In genomic region chr10:1116696-1117254, GRCh38 we compare ENCODE assay signal across 30 cellular contexts.
DNase-seq lines count a peak whose midpoint lies in the region; ATAC-seq and TF ChIP-seq lines count a peak whose summit lies in the region.
"Had no signal": no experiment of that assay in that cellular context is flagged by ENCODE, and none has a peak within 500 bp of the region (broad histone marks: within the 10 kb centered on the region; RNA-seq: fewer than 3 reads in every experiment).

No MANE protein-coding gene starts in this region.

- H3K4me3 ChIP-seq in KMS-11 (IDR thresholded peaks at IDR 0.05; ENCODE audit: insufficient read depth, low read depth, low read length) (no peak overlapping the region), neural progenitor cell (no peak overlapping the region), mesendoderm (ENCODE audit: low read length) (no peak overlapping the region)
- H3K4me3 ChIP-seq: A549, pancreas, SJCRH30, skin epidermis, upper lobe of left lung had no signal

- H3K36me3 ChIP-seq in KMS-11 (ENCODE audit: insufficient read depth) (no peaks in the 10 kb centered on the region), neural progenitor cell (no peaks in the 10 kb centered on the region), mesendoderm (ENCODE audit: control insufficient read depth, insufficient read depth, low read length) (no peaks in the 10 kb centered on the region)
- H3K36me3 ChIP-seq: SJCRH30 had no signal

- H3K9me3 Mint-ChIP-seq in activated T-cell treated with anti-CD3 and anti-CD28 coated beads, Interleukin-2, amount 50 U/mL, for 24 hours, result no peaks in the 10 kb centered on the region
- H3K9me3 Mint-ChIP-seq in effector memory CD8-positive, alpha-beta T cell, result no peaks in the 10 kb centered on the region
- no peaks in the 10 kb centered on the region for H3K9me3 Mint-ChIP-seq in neural progenitor cell
- H3K9me3 Mint-ChIP-seq: IgD-negative memory B cell, memory B cell, naive B cell had no signal

- no peak overlapping the region for H3K23ac ChIP-seq in mesendoderm (ENCODE audit: low read length)

- H3K27ac Mint-ChIP-seq in activated T-cell treated with anti-CD3 and anti-CD28 coated beads, Interleukin-2, amount 50 U/mL, for 24 hours, result peak overlapping the region; percentile 26
- peak overlapping the region; percentile 56 to 60 for H3K27ac Mint-ChIP-seq in effector memory CD8-positive, alpha-beta T cell
- peak overlapping the region; percentile 29 for H3K27ac Mint-ChIP-seq in neural progenitor cell
- H3K27ac Mint-ChIP-seq: B cell, IgD-negative memory B cell, memory B cell had no signal

- H3K9ac ChIP-seq in KMS-11 (peak overlapping the region; percentile 17; the same call in 1 of the 2 replicates), neural progenitor cell (no peak overlapping the region), mesendoderm (ENCODE audit: low read length) (no peak overlapping the region)

- H3K4me1 ChIP-seq in KMS-11 (ENCODE audit: low read depth, poor library complexity, severe bottlenecking) (peaks cover 54% of the 10 kb centered on the region), neural progenitor cell (peaks cover 5% of the 10 kb centered on the region), mesendoderm (ENCODE audit: control insufficient read depth, low read depth, low read length) (no peaks in the 10 kb centered on the region)
- H3K4me1 ChIP-seq: A549, Caco-2, pancreas, SJCRH30, upper lobe of left lung had no signal

- H3K27me3 ChIP-seq in KMS-11 (ENCODE audit: insufficient read depth, low read depth) (no peaks in the 10 kb centered on the region), neural progenitor cell (no peaks in the 10 kb centered on the region), mesendoderm (ENCODE audit: insufficient read depth, low read length, poor library complexity) (no peaks in the 10 kb centered on the region)
- H3K27me3 ChIP-seq: pancreas, SJCRH30, upper lobe of left lung had no signal

- no peak for TF ChIP-seq CTCF in KMS-11 (conservative IDR thresholded peaks at IDR 0.05; ENCODE audit: low read depth, low read length)
- TF ChIP-seq CTCF in neural progenitor cell (IDR thresholded peaks at IDR 0.05), result no peak

- peak overlapping the region; percentile 70 for H3K4me2 ChIP-seq in KMS-11
- no peak overlapping the region for H3K4me2 ChIP-seq in neural progenitor cell
- no peak overlapping the region for H3K4me2 ChIP-seq in mesendoderm (ENCODE audit: low read length)
- H3K4me2 ChIP-seq: A549 had no signal

- ATAC-seq in effector memory CD8-positive, alpha-beta T cell (replicated peaks), result no peak
- ATAC-seq: A549; activated CD4-positive, CD25-positive, alpha-beta regulatory T cell treated with anti-CD3 and anti-CD28 coated beads, Interleukin-2, amount 50 U/mL, for 24 hours; activated CD8-positive, alpha-beta T cell treated with anti-CD3 and anti-CD28 coated beads, Interleukin-2, amount 10 ng/mL, durations not matched to agents 7 days and 5 days; pancreas had no signal

- no peaks in the 10 kb centered on the region for H3K27me3 Mint-ChIP-seq in activated T-cell treated with anti-CD3 and anti-CD28 coated beads, Interleukin-2, amount 50 U/mL, for 24 hours
- no peaks in the 10 kb centered on the region for H3K27me3 Mint-ChIP-seq in effector memory CD8-positive, alpha-beta T cell
- peaks cover 9% of the 10 kb centered on the region for H3K27me3 Mint-ChIP-seq in neural progenitor cell (ENCODE audit: insufficient read depth, low read depth)
- H3K27me3 Mint-ChIP-seq: B cell, IgD-negative memory B cell, memory B cell, naive B cell had no signal

- no peak overlapping the region for H2BK120ac ChIP-seq in mesendoderm (ENCODE audit: low read depth, low read length)

- H3K27ac ChIP-seq in KMS-11 (peak overlapping the region; percentile 89), neural progenitor cell (no peak overlapping the region), mesendoderm (ENCODE audit: low read depth, low read length) (no peak overlapping the region)
- H3K27ac ChIP-seq: A549, pancreas, SJCRH30, skin epidermis, upper lobe of left lung had no signal

- H4K8ac ChIP-seq in mesendoderm (ENCODE audit: low read depth, low read length), result no peak overlapping the region

- no peak overlapping the region for H3K4ac ChIP-seq in mesendoderm (ENCODE audit: low read depth, low read length)

- no CpG with 5 or more reads among the region's 9 CpGs for WGBS in mesendoderm (ENCODE audit: extremely low coverage, insufficient coverage, low lambda C conversion rate)

- H2AK5ac ChIP-seq in mesendoderm (ENCODE audit: low read length), result no peak overlapping the region

- no peak overlapping the region for H2BK15ac ChIP-seq in mesendoderm (replicated peaks; ENCODE audit: low read depth)

- H4K20me1 ChIP-seq in KMS-11 (ENCODE audit: insufficient read depth) (no peaks in the 10 kb centered on the region), neural progenitor cell (ENCODE audit: low read depth) (peaks cover 6% of the 10 kb centered on the region)

- peaks cover 46% of the 10 kb centered on the region for H3K4me1 Mint-ChIP-seq in activated T-cell treated with anti-CD3 and anti-CD28 coated beads, Interleukin-2, amount 50 U/mL, for 24 hours (ENCODE audit: low read depth)
- H3K4me1 Mint-ChIP-seq in effector memory CD8-positive, alpha-beta T cell (ENCODE audit: low read depth in 2 of 2), result peaks cover 17 to 38% of the 10 kb centered on the region in 2 donors
- peaks cover 33% of the 10 kb centered on the region for H3K4me1 Mint-ChIP-seq in neural progenitor cell
- H3K4me1 Mint-ChIP-seq: B cell had no signal

- H3K56ac ChIP-seq in mesendoderm (ENCODE audit: low read length), result no peak overlapping the region

- H2AFZ ChIP-seq in KMS-11 (ENCODE audit: low read depth) (no peak overlapping the region), neural progenitor cell (replicated peaks) (no peak overlapping the region)

- H3F3A ChIP-seq in neural progenitor cell (ENCODE audit: low read depth), result no peaks in the 10 kb centered on the region

- no peak for DNase-seq in activated T-cell treated with anti-CD3 and anti-CD28 coated beads, Interleukin-2, amount 50 U/mL, for 24 hours
- DNase-seq in activated T-cell treated with anti-CD3 and anti-CD28 coated beads, Interleukin-2, amount 50 U/mL, for 1 hour, result no peak
- DNase-seq in effector memory CD8-positive, alpha-beta T cell, result no peak
- DNase-seq in neural progenitor cell (ENCODE audit: low spot score) (no peak), hippocampal formation (lab: John Stamatoyannopoulos, UW) (no peak), H4 (ENCODE audit: low spot score) (no peak), mesendoderm (no peak)
- DNase-seq: activated CD8-positive, alpha-beta T cell treated with anti-CD3 and anti-CD28 coated beads, Interleukin-2, amount 10 ng/mL, durations not matched to agents 7 days and 5 days; activated naive CD4-positive, alpha-beta T cell treated with Interleukin-2 at 50 U/mL for 16 hours; anterior cingulate cortex; Caco-2; cortex of kidney; H7; naive B cell; NCI-H1092 treated with DMSO at 0.1 percent for 48 hours; NCI-H2081; NCI-H226; NCI-H748 treated with DMSO at 0.1 percent for 48 hours; pancreas; retina; SJCRH30; T-helper 1 cell; upper lobe of left lung had no signal

- H3K4me3 Mint-ChIP-seq in activated T-cell treated with anti-CD3 and anti-CD28 coated beads, Interleukin-2, amount 50 U/mL, for 24 hours, result no peak overlapping the region
- H3K4me3 Mint-ChIP-seq in effector memory CD8-positive, alpha-beta T cell, result no peak overlapping the region
- no peak overlapping the region for H3K4me3 Mint-ChIP-seq in neural progenitor cell
- H3K4me3 Mint-ChIP-seq: activated CD8-positive, alpha-beta T cell treated with anti-CD3 and anti-CD28 coated beads, Interleukin-2, amount 10 ng/mL, durations not matched to agents 7 days and 5 days; B cell; IgD-negative memory B cell; memory B cell had no signal

- H4K5ac ChIP-seq in mesendoderm (ENCODE audit: low read length), result no peak overlapping the region

- H3K79me1 ChIP-seq in mesendoderm (ENCODE audit: low read length), result no peaks in the 10 kb centered on the region

- H3K18ac ChIP-seq in mesendoderm (ENCODE audit: low read length), result no peak overlapping the region

- peaks cover 93% of the 10 kb centered on the region for H3K36me3 Mint-ChIP-seq in activated T-cell treated with anti-CD3 and anti-CD28 coated beads, Interleukin-2, amount 50 U/mL, for 24 hours (ENCODE audit: low read depth)
- peaks cover 78% of the 10 kb centered on the region for H3K36me3 Mint-ChIP-seq in effector memory CD8-positive, alpha-beta T cell (ENCODE audit: insufficient read depth)
- peaks cover 35% of the 10 kb centered on the region for H3K36me3 Mint-ChIP-seq in neural progenitor cell
- H3K36me3 Mint-ChIP-seq: IgD-negative memory B cell had no signal

- H3K79me2 ChIP-seq in KMS-11 (ENCODE audit: insufficient read depth, low read depth) (no peaks in the 10 kb centered on the region; the same call in 1 of the 2 replicates), neural progenitor cell (ENCODE audit: low read depth) (no peaks in the 10 kb centered on the region), mesendoderm (ENCODE audit: control insufficient read depth, insufficient read depth, low read length) (no peaks in the 10 kb centered on the region)

- no peak overlapping the region for H2BK5ac ChIP-seq in mesendoderm (ENCODE audit: low read length)

- H3K9me3 ChIP-seq in neural progenitor cell (ENCODE audit: low read depth), result no peaks in the 10 kb centered on the region
- H3K9me3 ChIP-seq: A549, Caco-2, pancreas, SJCRH30, upper lobe of left lung had no signal
